Comparison of ENCODE assay signal across 1 cellular context in the genomic region with DNA sequence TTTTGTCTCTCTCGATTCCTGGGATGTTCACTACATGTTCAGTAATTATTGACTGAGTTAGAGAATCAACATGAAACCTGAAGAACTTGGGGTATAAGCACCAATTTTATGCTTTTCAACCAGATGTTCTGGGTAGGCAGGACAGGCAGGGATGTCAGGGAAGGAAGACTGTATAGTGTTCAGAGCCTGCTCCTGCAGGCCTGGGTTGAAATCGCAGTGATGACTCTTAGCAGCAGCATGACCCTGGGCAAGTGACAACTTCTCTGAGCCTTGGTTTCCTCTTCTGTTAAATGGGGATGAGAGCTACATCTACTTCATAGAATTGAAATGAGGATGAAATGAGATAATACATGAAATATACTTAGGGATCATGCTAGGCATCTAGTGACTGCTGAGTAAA.
TF ChIP-seq lines count a peak whose summit lies in the region.

No MANE protein-coding gene starts in this region.

TF ChIP-seq in H1, 55 proteins besides CTCF, POLR2A, EP300 and RAD21:
- TF ChIP-seq CHD1 (IDR thresholded peaks at IDR 0.05; ENCODE audit: low read depth, low read length) (no peak), POU5F1 (IDR thresholded peaks at IDR 0.05; ENCODE audit: low read depth, low read length) (no peak), FOSL1 (IDR thresholded peaks at IDR 0.05; ENCODE audit: insufficient read depth, low read depth, low read length) (no peak), KDM5A (IDR thresholded peaks at IDR 0.05; ENCODE audit: low read length) (no peak), RXRA (IDR thresholded peaks at IDR 0.05; ENCODE audit: insufficient read depth, low read depth, low read length) (no peak)
- TF ChIP-seq, protein P1, sequence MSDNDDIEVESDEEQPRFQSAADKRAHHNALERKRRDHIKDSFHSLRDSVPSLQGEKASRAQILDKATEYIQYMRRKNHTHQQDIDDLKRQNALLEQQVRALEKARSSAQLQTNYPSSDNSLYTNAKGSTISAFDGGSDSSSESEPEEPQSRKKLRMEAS (IDR thresholded peaks at IDR 0.05): no peak
